In the genomic region with DNA sequence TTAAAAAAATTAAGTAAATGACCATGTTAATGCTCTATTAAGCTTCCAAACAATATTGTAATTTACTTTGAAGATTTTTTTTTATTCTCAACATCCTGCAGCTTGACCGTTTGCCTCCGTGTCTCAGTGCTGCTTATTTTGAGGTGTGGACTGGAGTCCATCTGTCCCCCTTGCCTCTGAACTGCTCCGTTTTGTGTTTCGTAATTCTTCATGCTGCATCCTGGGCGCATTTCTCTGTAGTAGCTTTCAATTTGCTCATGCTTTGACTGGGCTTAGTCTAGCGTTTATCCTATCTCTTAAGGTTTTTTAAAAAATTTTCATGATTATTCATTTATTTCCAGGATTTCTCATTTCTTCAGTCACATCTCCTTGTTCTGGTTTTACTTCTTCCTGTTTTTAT, we compare ENCODE assay signal across 16 cellular contexts. TPM values are rescaled to one million over a fixed set of nuclear protein-coding genes. Genes with fewer than 3 reads are reported as not detected.
DNase-seq lines count a peak whose midpoint lies in the region; ATAC-seq lines count a peak whose summit lies in the region.
"Had no signal": no experiment of that assay in that cellular context is flagged by ENCODE, and none has a peak within 500 bp of the region (broad histone marks: within the 10 kb centered on the region; RNA-seq: fewer than 3 reads in every experiment).

No MANE protein-coding gene starts in this region.

- H3K9ac ChIP-seq in SK-N-MC (ENCODE audit: insufficient read length), result no peak overlapping the region

- peak overlapping the region; percentile 60 to 67 for H3K4me3 Mint-ChIP-seq in activated T-cell treated with anti-CD3 and anti-CD28 coated beads, Interleukin-2, amount 50 U/mL, for 72 hours
- H3K4me3 Mint-ChIP-seq in central memory CD8-positive, alpha-beta T cell, result no peak overlapping the region
- H3K4me3 Mint-ChIP-seq in stimulated activated naive B cell treated with anti-CD40 and anti-IgM and Interleukin-4, amounts not matched to agents 10 μg/mL and 1 μg/mL and 100 μg/mL, for 72 hours, result peak overlapping the region; percentile 29 to 37
- H3K4me3 Mint-ChIP-seq: mesothelial cell of epicardium had no signal

- no peaks in the 10 kb centered on the region for H3K9me3 Mint-ChIP-seq in activated T-cell treated with anti-CD3 and anti-CD28 coated beads, Interleukin-2, amount 50 U/mL, for 72 hours
- no peaks in the 10 kb centered on the region for H3K9me3 Mint-ChIP-seq in central memory CD8-positive, alpha-beta T cell
- H3K9me3 Mint-ChIP-seq in stimulated activated naive B cell treated with anti-CD40 and anti-IgM and Interleukin-4, amounts not matched to agents 10 μg/mL and 1 μg/mL and 100 μg/mL, for 72 hours, result no peaks in the 10 kb centered on the region
- H3K9me3 Mint-ChIP-seq: mesothelial cell of epicardium had no signal

- peaks cover 17% of the 10 kb centered on the region for H3K4me1 Mint-ChIP-seq in activated T-cell treated with anti-CD3 and anti-CD28 coated beads, Interleukin-2, amount 50 U/mL, for 72 hours (ENCODE audit: low read depth)
- H3K4me1 Mint-ChIP-seq in central memory CD8-positive, alpha-beta T cell, result peaks cover 53% of the 10 kb centered on the region
- H3K4me1 Mint-ChIP-seq in stimulated activated naive B cell treated with anti-CD40 and anti-IgM and Interleukin-4, amounts not matched to agents 10 μg/mL and 1 μg/mL and 100 μg/mL, for 72 hours, result peaks cover 8 to 47% of the 10 kb centered on the region in 2 donors

- no peaks in the 10 kb centered on the region for H3K9me3 ChIP-seq in SK-N-MC (ENCODE audit: low read depth, low read length)
- H3K9me3 ChIP-seq: Caco-2 had no signal

- DNase-seq in activated T-cell treated with anti-CD3 and anti-CD28 coated beads, Interleukin-2, amount 50 U/mL, for 72 hours, result no peak
- DNase-seq in activated T-cell treated with anti-CD3 and anti-CD28 coated beads, Interleukin-2, amount 50 U/mL, for 1 hour, result no peak
- DNase-seq in SK-N-MC (ENCODE audit: low read depth, low spot score) (no peak), T1000 (lab: John Stamatoyannopoulos, UW) (no peak)
- no peak for DNase-seq in central memory CD8-positive, alpha-beta T cell (ENCODE audit: low spot score in 2 of 2)
- no peak for DNase-seq in stimulated activated naive B cell treated with anti-CD40 and anti-IgM and Interleukin-4, amounts not matched to agents 10 μg/mL and 1 μg/mL and 100 μg/mL, for 72 hours
- DNase-seq: Caco-2, dorsolateral prefrontal cortex, NCI-H1048, NCI-H2081, trophoblast cell, WERI-Rb-1 had no signal

- no peaks in the 10 kb centered on the region for H3K27me3 Mint-ChIP-seq in activated T-cell treated with anti-CD3 and anti-CD28 coated beads, Interleukin-2, amount 50 U/mL, for 72 hours (ENCODE audit: low read depth)
- H3K27me3 Mint-ChIP-seq in central memory CD8-positive, alpha-beta T cell, result no peaks in the 10 kb centered on the region
- no peaks in the 10 kb centered on the region for H3K27me3 Mint-ChIP-seq in stimulated activated naive B cell treated with anti-CD40 and anti-IgM and Interleukin-4, amounts not matched to agents 10 μg/mL and 1 μg/mL and 100 μg/mL, for 72 hours

- peak overlapping the region; percentile 97 for H3K27ac Mint-ChIP-seq in activated T-cell treated with anti-CD3 and anti-CD28 coated beads, Interleukin-2, amount 50 U/mL, for 72 hours
- peak overlapping the region; percentile 42 for H3K27ac Mint-ChIP-seq in central memory CD8-positive, alpha-beta T cell (ENCODE audit: low read depth)
- H3K27ac Mint-ChIP-seq in stimulated activated naive B cell treated with anti-CD40 and anti-IgM and Interleukin-4, amounts not matched to agents 10 μg/mL and 1 μg/mL and 100 μg/mL, for 72 hours, result peak overlapping the region; percentile 80
- H3K27ac Mint-ChIP-seq: mesothelial cell of epicardium had no signal

- H3K4me3 ChIP-seq in SK-N-MC, result no peak overlapping the region
- H3K4me3 ChIP-seq: cardiac muscle cell, dorsolateral prefrontal cortex had no signal

- H3K36me3 ChIP-seq in SK-N-MC (ENCODE audit: insufficient read depth, low read length), result peaks cover 5% of the 10 kb centered on the region
- H3K36me3 ChIP-seq: cardiac muscle cell had no signal

- ATAC-seq in activated T-cell treated with anti-CD3 and anti-CD28 coated beads, Interleukin-2, amount 50 U/mL, for 72 hours (replicated peaks in 1 of 2), result peak in 1 of 2 donors; percentile 35
- no peak for ATAC-seq in central memory CD8-positive, alpha-beta T cell (replicated peaks; ENCODE audit: extremely low read depth, poor library complexity, severe bottlenecking)
- no peak for ATAC-seq in stimulated activated naive B cell treated with anti-CD40 and anti-IgM and Interleukin-4, amounts not matched to agents 10 μg/mL and 1 μg/mL and 100 μg/mL, for 72 hours (replicated peaks)
- no peak for ATAC-seq in GM21360 (IDR thresholded peaks at IDR 0.05; ENCODE audit: unreplicated experiment)
- ATAC-seq in HG02852 (IDR thresholded peaks at IDR 0.05; ENCODE audit: unreplicated experiment), result no peak

- peak overlapping the region; percentile 55; the same call in 1 of the 2 replicates for H3K27ac ChIP-seq in SK-N-MC
- H3K27ac ChIP-seq: cardiac muscle cell, WERI-Rb-1 had no signal

- peaks cover 20 to 25% of the 10 kb centered on the region in 2 donors for H3K36me3 Mint-ChIP-seq in activated T-cell treated with anti-CD3 and anti-CD28 coated beads, Interleukin-2, amount 50 U/mL, for 72 hours (ENCODE audit: insufficient read depth in 2 of 2)
- H3K36me3 Mint-ChIP-seq in central memory CD8-positive, alpha-beta T cell (ENCODE audit: insufficient read depth), result peaks cover 6% of the 10 kb centered on the region
- H3K36me3 Mint-ChIP-seq in stimulated activated naive B cell treated with anti-CD40 and anti-IgM and Interleukin-4, amounts not matched to agents 10 μg/mL and 1 μg/mL and 100 μg/mL, for 72 hours, result peaks cover 39 to 55% of the 10 kb centered on the region in 2 donors

RNA-seq across cellular contexts. Expression of a gene that starts 37.8 kb away (rescaled TPM):
- total RNA-seq in activated T-cell treated with anti-CD3 and anti-CD28 coated beads, Interleukin-2, amount 50 U/mL, for 72 hours, result 100 to 1,000 TPM; 138 TPM

Comparison
In these comparisons a context has a peak if more than half of its experiments do, and no peak if none do; other contexts are left out.
1. H3K27ac Mint-ChIP-seq: peak in every context shown above with its lines; median percentile 97 in activated T-cell treated with anti-CD3 and anti-CD28 coated beads, Interleukin-2, amount 50 U/mL, for 72 hours; 80 in stimulated activated naive B cell treated with anti-CD40 and anti-IgM and Interleukin-4, amounts not matched to agents 10 μg/mL and 1 μg/mL and 100 μg/mL, for 72 hours; 42 in central memory CD8-positive, alpha-beta T cell.